ENCODE assay signal across 8 cellular contexts in the genomic region with DNA sequence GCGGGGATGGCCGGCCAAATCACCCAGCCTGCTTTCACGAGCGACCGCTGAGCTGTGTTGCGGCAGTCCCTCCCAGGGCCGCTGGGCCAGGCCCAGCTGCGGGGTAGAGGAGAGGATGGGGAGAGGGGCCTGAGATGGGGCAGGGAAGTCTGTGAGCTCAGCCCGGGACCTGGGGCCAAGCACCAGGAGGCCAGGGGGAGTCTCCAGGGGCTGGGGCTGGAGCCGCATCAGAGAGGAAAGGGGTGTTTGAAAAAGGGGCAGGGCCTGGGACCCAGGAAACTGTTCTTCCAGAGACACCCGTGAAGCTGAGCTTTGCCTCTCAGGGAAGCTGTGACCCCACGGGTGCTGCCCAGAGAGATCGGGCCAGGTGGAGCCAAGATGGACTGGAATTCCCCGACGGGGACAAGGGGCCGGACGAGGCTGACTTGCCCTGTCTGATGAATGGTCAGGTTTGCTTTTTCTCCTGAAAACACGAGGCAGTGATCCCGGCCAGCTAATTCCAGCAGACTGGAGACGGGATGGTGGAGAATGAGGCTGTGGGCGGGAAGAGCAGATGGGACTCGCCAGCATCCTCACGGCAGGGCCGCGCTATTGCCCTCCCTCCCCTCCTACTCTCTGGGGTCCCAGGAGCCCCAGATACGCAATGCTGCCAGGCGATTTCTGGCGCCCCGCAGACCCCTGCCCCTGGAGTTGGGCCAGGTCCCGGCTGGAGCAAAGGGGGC. TPM values are rescaled to one million over a fixed set of nuclear protein-coding genes. Genes with fewer than 3 reads are reported as not detected.
DNase-seq lines count a peak whose midpoint lies in the region; ATAC-seq and TF ChIP-seq lines count a peak whose summit lies in the region.

No MANE protein-coding gene starts in this region.

- H2BK12ac ChIP-seq in H9 (ENCODE audit: insufficient read length, low read depth, low read length): peak overlapping the region; percentile 10

- ATAC-seq in stimulated activated effector memory CD8-positive, alpha-beta T cell treated with anti-CD3 and anti-CD28 coated beads, Interleukin-12 subunit alpha, Interleukin-12 subunit beta, amount 100 ng/mL, for 72 hours: no peak
- ATAC-seq in HG02588 (IDR thresholded peaks at IDR 0.05; ENCODE audit: unreplicated experiment): no peak

- no peak overlapping the region for H2BK120ac ChIP-seq in H9 (ENCODE audit: low read depth, low read length, poor library complexity, severe bottlenecking)

- H2AK5ac ChIP-seq in H9 (ENCODE audit: insufficient read length, low read length): no peak overlapping the region

- H3K27me3 ChIP-seq in H9 (ENCODE audit: insufficient read depth, low read length): no peaks in the 10 kb centered on the region

- no peak overlapping the region for H3K9ac ChIP-seq in H9 (ENCODE audit: extremely low read depth, insufficient read length, low read length)

- no peak overlapping the region for H3K4me2 ChIP-seq in H9 (ENCODE audit: insufficient read depth, insufficient read length, low read length)

- no peak overlapping the region for H3T11ph ChIP-seq in H9 (ENCODE audit: low read length)

- peak overlapping the region; percentile 87 for H4K91ac ChIP-seq in H9 (ENCODE audit: insufficient read length, low read depth, low read length)

- no peak overlapping the region for H2BK20ac ChIP-seq in H9 (ENCODE audit: low read depth, low read length, poor library complexity, severe bottlenecking)

- 0 out of 5 replicates have a peak, but pooled peaks cover 0 to 2% of the 10 kb centered on the region in 2 experiments for H3K9me3 Mint-ChIP-seq in H9
- no peaks in the 10 kb centered on the region for H3K9me3 Mint-ChIP-seq in stimulated activated effector memory CD8-positive, alpha-beta T cell treated with anti-CD3 and anti-CD28 coated beads, Interleukin-12 subunit alpha, Interleukin-12 subunit beta, amount 100 ng/mL, for 72 hours

- H3K4me3 Mint-ChIP-seq in H9: no peak overlapping the region
- peak overlapping the region; percentile 55 for H3K4me3 Mint-ChIP-seq in stimulated activated effector memory CD8-positive, alpha-beta T cell treated with anti-CD3 and anti-CD28 coated beads, Interleukin-12 subunit alpha, Interleukin-12 subunit beta, amount 100 ng/mL, for 72 hours

- H4K5ac ChIP-seq in H9 (ENCODE audit: insufficient read length, low read depth, low read length): no peak overlapping the region

- H3K18ac ChIP-seq in H9 (ENCODE audit: insufficient read length, low read depth, low read length): no peak overlapping the region

- peak overlapping the region; percentile 45 for H3K14ac ChIP-seq in H9 (ENCODE audit: insufficient read depth, low read length)

- no peak overlapping the region for H2BK15ac ChIP-seq in H9 (ENCODE audit: low read depth, low read length)

- no peak overlapping the region for H3K27ac ChIP-seq in H9 (ENCODE audit: insufficient read length, low read depth, low read length)

- in situ Hi-C loops in astrocyte of the cerebellum (cut with HindIII; ENCODE audit: low sequenced_read_pairs): no loop called here

- TF ChIP-seq CTCF in H9 (conservative IDR thresholded peaks at IDR 0.05) (no peak), astrocyte of the cerebellum (IDR thresholded peaks at IDR 0.05; ENCODE audit: low read depth, low read length, missing control alignments) (no peak)

- H4K20me1 ChIP-seq in H9 (ENCODE audit: control insufficient read depth, insufficient read depth, insufficient read length): no peaks in the 10 kb centered on the region

- no peak overlapping the region for H3K23ac ChIP-seq in H9 (ENCODE audit: insufficient read length, low read depth, low read length)

- H2AFZ ChIP-seq in H9 (ENCODE audit: low read length): no peak overlapping the region

- no peaks in the 10 kb centered on the region for H3K36me3 Mint-ChIP-seq in H9 (ENCODE audit: insufficient read depth in 1 of 3, low read depth in 3 of 3)
- peaks cover 6% of the 10 kb centered on the region for H3K36me3 Mint-ChIP-seq in stimulated activated effector memory CD8-positive, alpha-beta T cell treated with anti-CD3 and anti-CD28 coated beads, Interleukin-12 subunit alpha, Interleukin-12 subunit beta, amount 100 ng/mL, for 72 hours

- no peaks in the 10 kb centered on the region for H3K79me1 ChIP-seq in H9 (ENCODE audit: insufficient read depth, low read depth, low read length, poor library complexity, severe bottlenecking)

- H4K8ac ChIP-seq in H9 (replicated peaks; ENCODE audit: insufficient read length, low read depth, low read length): no peak overlapping the region

- H3K4me1 Mint-ChIP-seq in H9: peaks cover 62 to 69% of the 10 kb centered on the region in 2 experiments
- H3K4me1 Mint-ChIP-seq in stimulated activated effector memory CD8-positive, alpha-beta T cell treated with anti-CD3 and anti-CD28 coated beads, Interleukin-12 subunit alpha, Interleukin-12 subunit beta, amount 100 ng/mL, for 72 hours: peaks cover 10% of the 10 kb centered on the region

- H2BK5ac ChIP-seq in H9 (ENCODE audit: insufficient read length, low read length): no peak overlapping the region

- no peak overlapping the region for H3K4me3 ChIP-seq in astrocyte of the cerebellum (ENCODE audit: low read depth, low read length)

- H3K27ac Mint-ChIP-seq in H9: peak overlapping the region; percentile 33 to 71 (median 50); a peak in 4 of 7 replicates
- H3K27ac Mint-ChIP-seq in stimulated activated effector memory CD8-positive, alpha-beta T cell treated with anti-CD3 and anti-CD28 coated beads, Interleukin-12 subunit alpha, Interleukin-12 subunit beta, amount 100 ng/mL, for 72 hours: peak overlapping the region; percentile 90

- WGBS in H9 (ENCODE audit: extremely low coverage, insufficient read length, low lambda C conversion rate): no CpG with 5 or more reads among the region's 30 CpGs

- no peak overlapping the region; the same call in 1 of the 2 replicates for H3K4ac ChIP-seq in H9 (ENCODE audit: low read depth, low read length)

- peaks cover 5% of the 10 kb centered on the region for H3K27me3 Mint-ChIP-seq in H9 (ENCODE audit: low read depth)

- H3K4me1 ChIP-seq in H9 (ENCODE audit: insufficient read depth, low read length): peaks cover 2% of the 10 kb centered on the region; the same call in 1 of the 2 replicates

- no peaks in the 10 kb centered on the region for H3K79me2 ChIP-seq in H9 (ENCODE audit: insufficient read depth, low read length)

- no peak overlapping the region for H3K56ac ChIP-seq in H9 (ENCODE audit: insufficient read length, low read depth, low read length)

- DNase-seq in H9: no peak
- DNase-seq in astrocyte of the cerebellum (ENCODE audit: low read depth): peak; percentile 75
- DNase-seq in islet precursor cell: peak; percentile 71
- DNase-seq in stimulated activated effector memory CD8-positive, alpha-beta T cell treated with anti-CD3 and anti-CD28 coated beads, Interleukin-12 subunit alpha, Interleukin-12 subunit beta, amount 100 ng/mL, for 72 hours (ENCODE audit: low spot score in 2 of 2): no peak
- DNase-seq in DMS79 treated with DMSO at 0.1 percent for 48 hours (lab: John Stamatoyannopoulos, UW): no peak
- no peak for DNase-seq in activated CD4-positive, alpha-beta T cell treated with anti-CD3 and anti-CD28 coated beads, Interleukin-2, amount 50 U/mL, for 4 hours
- DNase-seq in cerebellar cortex (ENCODE audit: low spot score): no peak

- H3K9me3 ChIP-seq in H9 (ENCODE audit: control insufficient read depth, low read depth, low read length): no peaks in the 10 kb centered on the region

- no peaks in the 10 kb centered on the region for H3K23me2 ChIP-seq in H9 (ENCODE audit: insufficient read length, low read depth, low read length, poor library complexity, severe bottlenecking)

RNA-seq across cellular contexts. Expression of a gene that starts 40.3 kb away (rescaled TPM):
- total RNA-seq in H9 (2021): 232 and 234 TPM in 2 replicates

Comparison
In these comparisons a context has a peak if more than half of its experiments do, and no peak if none do; other contexts are left out.
1. DNase-seq: peak in astrocyte of the cerebellum (single experiment) and islet precursor cell (single experiment); none in H9 (single experiment), stimulated activated effector memory CD8-positive, alpha-beta T cell treated with anti-CD3 and anti-CD28 coated beads, Interleukin-12 subunit alpha, Interleukin-12 subunit beta, amount 100 ng/mL, for 72 hours (0 of 2), DMS79 treated with DMSO at 0.1 percent for 48 hours (single experiment), activated CD4-positive, alpha-beta T cell treated with anti-CD3 and anti-CD28 coated beads, Interleukin-2, amount 50 U/mL, for 4 hours (0 of 2) and cerebellar cortex (single experiment).